ENCODE assay signal across 30 cellular contexts in the genomic region with DNA sequence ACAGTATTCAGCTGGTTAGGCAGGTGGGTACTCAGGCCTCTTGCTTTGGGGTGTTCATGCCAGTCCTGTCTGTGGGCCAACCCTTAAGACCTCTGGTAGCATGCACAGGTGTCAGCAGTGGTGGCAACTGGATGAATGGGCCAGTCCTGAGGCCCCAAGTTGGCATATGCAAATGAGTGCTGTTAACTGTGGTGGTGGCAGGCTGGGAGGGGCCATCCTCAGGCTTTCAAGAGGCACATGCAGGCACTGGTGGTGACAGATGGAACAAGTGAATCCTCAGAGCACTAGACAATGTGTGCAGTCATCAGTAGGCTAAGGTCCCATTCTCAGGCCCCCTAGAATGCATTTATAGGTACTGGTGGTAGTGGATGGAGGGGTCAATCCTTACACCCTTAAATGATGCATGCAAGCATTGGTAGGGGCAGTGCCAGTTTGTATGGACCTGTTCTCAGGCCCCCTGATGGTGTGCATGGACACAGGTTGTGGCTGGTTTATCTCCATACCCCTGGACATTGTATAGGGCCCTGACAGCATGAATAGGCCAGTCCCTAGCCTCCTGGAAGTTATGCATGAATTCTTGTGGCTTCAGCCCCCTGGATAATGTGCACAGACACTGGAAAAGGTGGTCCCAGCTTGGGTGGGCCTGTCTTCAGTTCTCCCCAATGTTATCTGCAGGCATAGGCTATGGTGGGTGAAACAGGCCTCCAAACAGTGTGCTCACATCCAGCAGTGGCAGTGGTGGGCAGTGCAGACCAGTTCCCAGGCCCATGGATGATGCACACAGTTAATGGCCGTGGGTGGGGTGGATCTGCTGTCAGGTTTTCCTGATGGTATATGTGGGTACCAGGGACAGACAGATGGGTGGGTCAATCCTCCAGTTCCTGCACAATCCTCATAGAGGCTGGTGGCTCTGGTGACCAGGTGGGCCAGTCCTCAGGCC. TPM values are rescaled to one million over a fixed set of nuclear protein-coding genes. Genes with fewer than 3 reads are reported as not detected.
DNase-seq lines count a peak whose midpoint lies in the region; ATAC-seq and TF ChIP-seq lines count a peak whose summit lies in the region.
"Had no signal": no experiment of that assay in that cellular context is flagged by ENCODE, and none has a peak within 500 bp of the region (broad histone marks: within the 10 kb centered on the region; RNA-seq: fewer than 3 reads in every experiment).

No MANE protein-coding gene starts in this region.

- WGBS in heart left ventricle, 4 donors: 70 to 75% methylated on average over 1 of the region's 1 CpG; no CpG with 5 or more reads in 2 of the 4 donors
- WGBS in mesenchymal stem cell: 53% methylated on average over 1 of the region's 1 CpG
- no CpG with 5 or more reads among the region's 1 CpG for WGBS in upper lobe of left lung, 2 donors

- H3K14ac ChIP-seq in mesenchymal stem cell (ENCODE audit: low read length in 2 of 2): peak overlapping the region in 1 of 2 experiments; percentile 20

- H3K4me1 ChIP-seq in heart left ventricle (peaks cover 0 to 41% (median 5%) of the 10 kb centered on the region in 12 donors), mesenchymal stem cell (ENCODE audit: control insufficient read depth, insufficient read depth, low read depth, low read length) (no peaks in the 10 kb centered on the region), upper lobe of left lung (no peaks in the 10 kb centered on the region)
- H3K4me1 ChIP-seq: BE2C had no signal

- no peak overlapping the region for H3K4ac ChIP-seq in mesenchymal stem cell (ENCODE audit: low read depth in 1 of 2, low read length in 2 of 2)

- H3K18ac ChIP-seq in mesenchymal stem cell (ENCODE audit: low read depth in 1 of 2, low read length in 2 of 2): no peak overlapping the region

- POLR2A ChIA-PET in HEK293T (lab: Yijun Ruan, JAX): no interaction called here

- intact Hi-C loops in heart left ventricle (cut with DNase I): no loop called here

- H4K91ac ChIP-seq in mesenchymal stem cell (ENCODE audit: low read length): no peak overlapping the region

- H3K27ac ChIP-seq in heart left ventricle: no peak overlapping the region
- H3K27ac ChIP-seq in mesenchymal stem cell (ENCODE audit: low read length, poor library complexity, severe bottlenecking): no peak overlapping the region
- no peak overlapping the region for H3K27ac ChIP-seq in upper lobe of left lung
- no peak overlapping the region for H3K27ac ChIP-seq in caudate nucleus (ENCODE audit: low read depth, low read length)
- H3K27ac ChIP-seq: 22Rv1 had no signal

- TF ChIP-seq CTCF in heart left ventricle (IDR thresholded peaks at IDR 0.05) (no peak), upper lobe of left lung (IDR thresholded peaks at IDR 0.05) (no peak)

- no peak overlapping the region for H2BK12ac ChIP-seq in mesenchymal stem cell (ENCODE audit: low read length in 2 of 2)

- H3K23ac ChIP-seq in mesenchymal stem cell (ENCODE audit: low read length in 2 of 2): no peak overlapping the region

- CTCF ChIA-PET in HEK293T (lab: Yijun Ruan, JAX): no interaction called here

- H3K79me1 ChIP-seq in mesenchymal stem cell (replicated peaks; ENCODE audit: low read length, poor library complexity, severe bottlenecking): no peaks in the 10 kb centered on the region

- peaks cover 0 to 14% (median 0%) of the 10 kb centered on the region in 9 donors for H3K36me3 ChIP-seq in heart left ventricle
- no peaks in the 10 kb centered on the region for H3K36me3 ChIP-seq in mesenchymal stem cell (ENCODE audit: control insufficient read depth in 1 of 2, insufficient read depth in 2 of 2, low read depth in 1 of 2, low read length in 2 of 2)
- H3K36me3 ChIP-seq in upper lobe of left lung: no peaks in the 10 kb centered on the region
- H3K36me3 ChIP-seq: BE2C had no signal

- H3K27me3 ChIP-seq in heart left ventricle (no peaks in the 10 kb centered on the region), mesenchymal stem cell (ENCODE audit: control insufficient read depth in 1 of 2, insufficient read depth in 1 of 2, low read length in 2 of 2) (no peaks in the 10 kb centered on the region), upper lobe of left lung (no peaks in the 10 kb centered on the region)
- H3K27me3 ChIP-seq: BE2C had no signal

- no peak overlapping the region for H2BK120ac ChIP-seq in mesenchymal stem cell (ENCODE audit: low read depth, low read length)

- TF ChIP-seq POLR2A in heart left ventricle (IDR thresholded peaks at IDR 0.05) (no peak), upper lobe of left lung (IDR thresholded peaks at IDR 0.05) (no peak)

- H3K9ac ChIP-seq in mesenchymal stem cell (ENCODE audit: low read length): no peak overlapping the region

- H2AK5ac ChIP-seq in mesenchymal stem cell (ENCODE audit: low read length, severe bottlenecking): no peak overlapping the region

- H2BK5ac ChIP-seq in mesenchymal stem cell (ENCODE audit: low read depth, low read length, poor library complexity, severe bottlenecking): no peak overlapping the region

- ATAC-seq in heart left ventricle: peak; percentile 28 to 50 (median 38)
- peak; percentile 32 to 63 for ATAC-seq in upper lobe of left lung (ENCODE audit: low FRiP score in 2 of 2)

- DNase-seq in NCI-H524 (lab: John Stamatoyannopoulos, UW) (peak; percentile 0 to 15), NCI-H524 treated with DMSO at 0.1 percent for 48 hours (lab: John Stamatoyannopoulos, UW) (no peak), heart left ventricle (peak in 2 of 5 donors; percentile 21 to 33), mesenchymal stem cell (no peak), upper lobe of left lung (no peak), mucosa of gallbladder (ENCODE audit: low spot score) (no peak), caudate nucleus (lab: John Stamatoyannopoulos, UW) (no peak), HEK293T (ENCODE audit: extremely low spot score) (no peak)
- DNase-seq: BE2C; CD8-positive, alpha-beta memory T cell; DMS 273 treated with DMSO at 0.1 percent for 48 hours; DMS79; EL; GDM1; GOT3; HCEC 1CT; KBM-7; MV-4-11; NCI-H1105; NCI-H1436 treated with DMSO at 0.1 percent for 48 hours; NCI-H187 treated with DMSO at 0.1 percent for 48 hours; NCI-H2107; NCI-H446; NCI-H526 treated with DMSO at 0.1 percent for 48 hours; RPMI8226; SHP77 treated with DMSO at 0.1 percent for 48 hours had no signal

- peak overlapping the region; percentile 37 for H4K8ac ChIP-seq in mesenchymal stem cell (ENCODE audit: low read length)

- no peak overlapping the region for H3K4me2 ChIP-seq in mesenchymal stem cell (ENCODE audit: low read length, poor library complexity, severe bottlenecking)

- H3K4me3 ChIP-seq in heart left ventricle (no peak overlapping the region), mesenchymal stem cell (ENCODE audit: insufficient read depth in 1 of 2, low read depth in 1 of 2, low read length in 2 of 2) (no peak overlapping the region), upper lobe of left lung (no peak overlapping the region)

- H2BK15ac ChIP-seq in mesenchymal stem cell (ENCODE audit: low read depth, poor library complexity, severe bottlenecking): no peak overlapping the region

- TF ChIP-seq EP300 in upper lobe of left lung (IDR thresholded peaks at IDR 0.05): no peak

- H3K9me3 ChIP-seq in heart left ventricle (no peaks in the 10 kb centered on the region), mesenchymal stem cell (ENCODE audit: control insufficient read depth, low read length) (no peaks in the 10 kb centered on the region), upper lobe of left lung (no peaks in the 10 kb centered on the region)
- H3K9me3 ChIP-seq: BE2C had no signal

- no peak overlapping the region for H2AFZ ChIP-seq in mesenchymal stem cell (ENCODE audit: low read depth, low read length)

TF ChIP-seq in HEK293T, 16 proteins besides CTCF, POLR2A, EP300 and RAD21:
- TF ChIP-seq, protein P1, sequence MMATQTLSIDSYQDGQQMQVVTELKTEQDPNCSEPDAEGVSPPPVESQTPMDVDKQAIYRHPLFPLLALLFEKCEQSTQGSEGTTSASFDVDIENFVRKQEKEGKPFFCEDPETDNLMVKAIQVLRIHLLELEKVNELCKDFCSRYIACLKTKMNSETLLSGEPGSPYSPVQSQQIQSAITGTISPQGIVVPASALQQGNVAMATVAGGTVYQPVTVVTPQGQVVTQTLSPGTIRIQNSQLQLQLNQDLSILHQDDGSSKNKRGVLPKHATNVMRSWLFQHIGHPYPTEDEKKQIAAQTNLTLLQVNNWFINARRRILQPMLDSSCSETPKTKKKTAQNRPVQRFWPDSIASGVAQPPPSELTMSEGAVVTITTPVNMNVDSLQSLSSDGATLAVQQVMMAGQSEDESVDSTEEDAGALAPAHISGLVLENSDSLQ (IDR thresholded peaks at IDR 0.05): no peak
- no peak for TF ChIP-seq FOXA1 (IDR thresholded peaks at IDR 0.05)
- TF ChIP-seq HDGF (IDR thresholded peaks at IDR 0.05; ENCODE audit: borderline replicate concordance): no peak
- TF ChIP-seq L3MBTL2 (conservative IDR thresholded peaks at IDR 0.05): no peak
- TF ChIP-seq ELF4 (IDR thresholded peaks at IDR 0.05): no peak

RNA-seq across cellular contexts. Expression of a gene that starts 24.7 kb away (rescaled TPM):
- 1,000 to 10,000 TPM in 5 of 9 donors, 100 to 1,000 TPM in 4; 652 to 1,384 (median 1,052) TPM for total RNA-seq in heart left ventricle
- 100 to 1,000 TPM; 353 to 454 TPM for polyA plus RNA-seq in heart left ventricle
- not detected for polyA plus RNA-seq in mesenchymal stem cell (2013, experiment 1 of 2)
- not detected for polyA plus RNA-seq in mesenchymal stem cell (2013, experiment 2 of 2)
- total RNA-seq in upper lobe of left lung: not detected
- total RNA-seq in mucosa of gallbladder: not detected
- total RNA-seq: CD8-positive, alpha-beta memory T cell; LHCN-M2; MCF 10A had no signal
- polyA plus RNA-seq: CD14-positive monocyte; CD8-positive, alpha-beta memory T cell had no signal

Comparison
In these comparisons a context has a peak if more than half of its experiments do, and no peak if none do; other contexts are left out.
1. DNase-seq: peak in NCI-H524 (2 of 2); none in NCI-H524 treated with DMSO at 0.1 percent for 48 hours (single experiment), mesenchymal stem cell (single experiment), upper lobe of left lung (0 of 2), mucosa of gallbladder (single experiment), caudate nucleus (0 of 61) and HEK293T (single experiment).
2. RNA of a gene that starts 24.7 kb away (total RNA-seq): 652 to 1,384 TPM in heart left ventricle; not detected in upper lobe of left lung and not detected in mucosa of gallbladder (single experiment); every median in the first group is over 100 times any median in the second.